In the genomic region with DNA sequence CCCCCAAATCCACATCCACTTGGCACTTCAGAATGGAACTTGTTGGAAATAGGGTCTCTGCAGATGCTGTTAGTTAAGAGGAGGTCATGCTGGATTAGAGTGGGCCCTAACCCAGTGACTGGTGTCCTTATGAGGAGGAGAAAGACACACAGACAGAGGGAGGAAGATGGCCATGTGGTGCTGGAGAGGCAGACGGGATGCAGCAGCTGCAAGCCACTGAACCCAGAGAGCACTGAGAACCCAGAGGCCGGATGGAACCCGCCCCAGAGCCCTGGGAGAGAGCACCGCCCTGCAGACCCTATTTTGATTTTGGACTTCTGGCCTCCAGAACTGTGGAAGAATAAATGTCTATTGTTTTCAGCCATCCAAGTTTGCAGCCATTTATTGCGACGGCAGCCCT, we compare ENCODE assay signal across 18 cellular contexts. TPM values are rescaled to one million over a fixed set of nuclear protein-coding genes. Genes with fewer than 3 reads are reported as not detected.
"Had no signal": no experiment of that assay in that cellular context is flagged by ENCODE, and none has a peak within 500 bp of the region (broad histone marks: within the 10 kb centered on the region; RNA-seq: fewer than 3 reads in every experiment).

No MANE protein-coding gene starts in this region.

- H3K36me3 Mint-ChIP-seq: activated naive CD4-positive, alpha-beta T cell treated with anti-CD3 and anti-CD28 coated beads, Interleukin-2, amount 50 U/mL, for 72 hours; immature natural killer cell had no signal

- H3K4me1 Mint-ChIP-seq: activated B cell treated with CpG ODN at 0.5 μM for 24 hours, endodermal cell, immature natural killer cell, neural crest cell had no signal

- H3K36me3 ChIP-seq: brain microvascular endothelial cell, stomach, thoracic aorta had no signal

- H2AFZ ChIP-seq: parathyroid adenoma had no signal

- H3K9me3 Mint-ChIP-seq: activated B cell treated with CpG ODN at 0.5 μM for 24 hours; activated naive CD4-positive, alpha-beta T cell treated with anti-CD3 and anti-CD28 coated beads, Interleukin-2, amount 50 U/mL, for 72 hours; activated T-cell treated with anti-CD3 and anti-CD28 coated beads, Interleukin-2, amount 50 U/mL, for 4 hours; endodermal cell; immature natural killer cell; neural crest cell; T-helper 1 cell treated with Interleukin-12 subunit alpha and Interleukin-12 subunit beta and Interleukin-4 antibody, amounts not matched to agents 30 μg/mL and 1 μg/mL, for 36 hours had no signal

- H3K27ac ChIP-seq: brain microvascular endothelial cell, parathyroid adenoma, stomach, thoracic aorta had no signal

- H3K9me3 ChIP-seq: stomach, thoracic aorta had no signal

- H3K27me3 ChIP-seq: brain microvascular endothelial cell had no signal

- H3K27me3 Mint-ChIP-seq: activated B cell treated with CpG ODN at 0.5 μM for 24 hours had no signal

- ATAC-seq: activated T-cell treated with anti-CD3 and anti-CD28 coated beads, Interleukin-2, amount 50 U/mL, for 4 hours had no signal

- H3K4me1 ChIP-seq: parathyroid adenoma, stomach had no signal

- H3K79me2 ChIP-seq: parathyroid adenoma had no signal

- H3K9ac ChIP-seq: parathyroid adenoma had no signal

- DNase-seq: activated B cell treated with CpG ODN at 0.5 μM for 24 hours; activated CD4-positive, alpha-beta T cell treated with anti-CD3 and anti-CD28 coated beads, Interleukin-2, amount 50 U/mL, for 1 hour; activated effector memory CD4-positive, alpha-beta T cell treated with anti-CD3 and anti-CD28 coated beads, Interleukin-2, amount 50 U/mL, for 16 hours; activated T-cell treated with anti-CD3 and anti-CD28 coated beads, Interleukin-2, amount 50 U/mL, for 4 hours; amygdala; dermis blood vessel endothelial cell; endodermal cell; erythroblast; immature natural killer cell; retina; stomach had no signal

- H3K4me3 Mint-ChIP-seq: activated B cell treated with CpG ODN at 0.5 μM for 24 hours; activated T-cell treated with anti-CD3 and anti-CD28 coated beads, Interleukin-2, amount 50 U/mL, for 4 hours; endodermal cell; immature natural killer cell; neural crest cell; T-helper 1 cell treated with Interleukin-12 subunit alpha and Interleukin-12 subunit beta and Interleukin-4 antibody, amounts not matched to agents 30 μg/mL and 1 μg/mL, for 36 hours had no signal

- H3K27ac Mint-ChIP-seq: activated B cell treated with CpG ODN at 0.5 μM for 24 hours; activated naive CD4-positive, alpha-beta T cell treated with anti-CD3 and anti-CD28 coated beads, Interleukin-2, amount 50 U/mL, for 72 hours; endodermal cell; immature natural killer cell; T-helper 1 cell treated with Interleukin-12 subunit alpha and Interleukin-12 subunit beta and Interleukin-4 antibody, amounts not matched to agents 30 μg/mL and 1 μg/mL, for 36 hours had no signal

- H3K4me3 ChIP-seq: skin epidermis, stomach, thoracic aorta had no signal

RNA-seq across cellular contexts. Expression of a gene that starts 58.0 kb away (rescaled TPM):
- total RNA-seq: activated B cell treated with CpG ODN at 0.5 μM for 24 hours; activated naive CD4-positive, alpha-beta T cell treated with anti-CD3 and anti-CD28 coated beads, Interleukin-2, amount 50 U/mL, for 72 hours; activated T-cell treated with anti-CD3 and anti-CD28 coated beads, Interleukin-2, amount 50 U/mL, for 4 hours had no signal
- polyA plus RNA-seq: immature natural killer cell had no signal
